In genomic region chr4:5647351-5647750, GRCh38 we compare ENCODE assay signal across 27 cellular contexts.
"Had no signal": no experiment of that assay in that cellular context is flagged by ENCODE, and none has a peak within 500 bp of the region (broad histone marks: within the 10 kb centered on the region; RNA-seq: fewer than 3 reads in every experiment).

No MANE protein-coding gene starts in this region.

- H3K4me3 ChIP-seq: esophagus squamous epithelium had no signal

- H3K27me3 ChIP-seq: esophagus squamous epithelium had no signal

- H3K27ac ChIP-seq: epithelial cell of prostate, esophagus squamous epithelium had no signal

- H3K9me3 ChIP-seq: esophagus squamous epithelium had no signal

- ATAC-seq: activated CD4-positive, alpha-beta T cell treated with anti-CD3 and anti-CD28 coated beads for 36 hours; activated T-cell treated with anti-CD3 and anti-CD28 coated beads, Interleukin-2, amount 50 U/mL, for 4 hours; activated T-helper 17 cell treated with anti-CD3 and anti-CD28 coated beads, Interleukin-2, amount 50 U/mL, for 72 hours; effector memory CD8-positive, alpha-beta T cell; T-cell had no signal

- DNase-seq: activated CD4-positive, alpha-beta memory T cell treated with anti-CD3 and anti-CD28 coated beads, Interleukin-2, amount 10 ng/mL, durations not matched to agents 7 days and 5 days; activated CD4-positive, alpha-beta T cell treated with anti-CD3 and anti-CD28 coated beads for 36 hours; activated CD4-positive, alpha-beta T cell treated with anti-CD3 and anti-CD28 coated beads, Interleukin-2, amount 10 ng/mL, durations not matched to agents 7 days and 5 days; activated CD4-positive, alpha-beta T cell treated with anti-CD3 and anti-CD28 coated beads, Interleukin-2, amount 50 U/mL, for 4 hours; activated CD4-positive, CD25-positive, alpha-beta regulatory T cell; activated CD4-positive, CD25-positive, alpha-beta regulatory T cell treated with anti-CD3 and anti-CD28 coated beads, Interleukin-2, amount 50 U/mL, for 72 hours; activated CD8-positive, alpha-beta memory T cell treated with anti-CD3 and anti-CD28 coated beads, Interleukin-2, amount 50 U/mL, for 48 hours; activated effector memory CD4-positive, alpha-beta T cell treated with Interleukin-2 at 50 U/mL for 16 hours; activated gamma-delta T cell treated with Interleukin-2 at 50 U/mL for 16 hours; activated naive CD4-positive, alpha-beta T cell treated with anti-CD3 and anti-CD28 coated beads, Interleukin-2, amount 50 U/mL, for 16 hours; activated naive CD4-positive, alpha-beta T cell treated with Interleukin-2 at 50 U/mL for 16 hours; activated T-cell treated with anti-CD3 and anti-CD28 coated beads for 4 hours; activated T-cell treated with anti-CD3 and anti-CD28 coated beads, Interleukin-2, amount 50 U/mL, for 4 hours; amniotic stem cell; anterior cingulate cortex; caudate nucleus; cortex of kidney; dermis blood vessel endothelial cell; effector CD4-positive, alpha-beta T cell; effector memory CD8-positive, alpha-beta T cell; esophagus squamous epithelium; head of caudate nucleus; SW 1271; T-cell; T-helper 9 cell had no signal
